ENCODE assay signal across 8 cellular contexts in genomic region chr9:101387871-101388506, GRCh38. TPM values are rescaled to one million over a fixed set of nuclear protein-coding genes. Genes with fewer than 3 reads are reported as not detected.
DNase-seq lines count a peak whose midpoint lies in the region; ATAC-seq, FAIRE-seq and TF ChIP-seq lines count a peak whose summit lies in the region.

No MANE protein-coding gene starts in this region.

- peak; percentile 65 for ATAC-seq in CD4-positive, alpha-beta T cell (ENCODE audit: poor library complexity)
- ATAC-seq in GM19035 (IDR thresholded peaks at IDR 0.05; ENCODE audit: unreplicated experiment) = peak; percentile 77

- no peak for DNase-seq in CD4-positive, alpha-beta T cell
- DNase-seq in Jurkat, Clone E6-1 (ENCODE audit: low read depth, low spot score) = peak; percentile 48
- DNase-seq in RCC 7860 (ENCODE audit: low spot score) = peak; percentile 28
- DNase-seq in endothelial cell (ENCODE audit: low spot score) = no peak
- no peak for DNase-seq in nephron progenitor cell
- DNase-seq in DMS79 treated with DMSO at 0.1 percent for 48 hours (lab: John Stamatoyannopoulos, UW) = no peak
- DNase-seq in NOMO-1 treated with dmso at 0.1 percent for 144 hours (lab: John Stamatoyannopoulos, UW; ENCODE audit: unreplicated experiment) = no peak

- H3K27me3 ChIP-seq in CD4-positive, alpha-beta T cell (ENCODE audit: control insufficient read depth, insufficient read depth, low read length) = no peaks in the 10 kb centered on the region

- POLR2A ChIA-PET in CD4-positive, alpha-beta T cell (lab: Charles Lee) = interaction anchor here (1.2 to 2.8 kb wide), 2 partner anchors 8 to 10 kb away, joined by 3 to 15 read pairs; partner anchors contain the start of genes MRPL50 and ZNF189

- H3K27ac ChIP-seq in CD4-positive, alpha-beta T cell (ENCODE audit: low read depth, low read length) = no peak overlapping the region

- peaks cover 57% of the 10 kb centered on the region for H3K36me3 Mint-ChIP-seq in CD4-positive, alpha-beta T cell (ENCODE audit: low read depth)
- H3K36me3 Mint-ChIP-seq in endothelial cell (ENCODE audit: low read depth, unreplicated experiment) (peaks cover 21% of the 10 kb centered on the region), nephron progenitor cell (ENCODE audit: low read depth) (peaks cover 88% of the 10 kb centered on the region)

- no peaks in the 10 kb centered on the region for H3K27me3 Mint-ChIP-seq in CD4-positive, alpha-beta T cell
- H3K27me3 Mint-ChIP-seq in endothelial cell (ENCODE audit: unreplicated experiment) (no peaks in the 10 kb centered on the region), nephron progenitor cell (ENCODE audit: low read depth, poor library complexity) (no peaks in the 10 kb centered on the region)

- intact Hi-C loops in CD4-positive, alpha-beta T cell (cut with DNase I, micrococcal nuclease) = no loop called here

- H3K4me3 Mint-ChIP-seq in CD4-positive, alpha-beta T cell = no peak overlapping the region
- H3K4me3 Mint-ChIP-seq in endothelial cell (ENCODE audit: unreplicated experiment) = no peak overlapping the region
- H3K4me3 Mint-ChIP-seq in nephron progenitor cell = no peak overlapping the region

- H3K27ac Mint-ChIP-seq in CD4-positive, alpha-beta T cell = peak overlapping the region; percentile 40
- H3K27ac Mint-ChIP-seq in endothelial cell (ENCODE audit: unreplicated experiment) = peak overlapping the region; percentile 50
- no peak overlapping the region for H3K27ac Mint-ChIP-seq in nephron progenitor cell

- peak; percentile 36 for FAIRE-seq in RCC 7860 (lab: Jason Lieb, UNC)

- peaks cover 32% of the 10 kb centered on the region for H3K4me1 Mint-ChIP-seq in CD4-positive, alpha-beta T cell (ENCODE audit: low read depth)
- H3K4me1 Mint-ChIP-seq in endothelial cell (ENCODE audit: unreplicated experiment) (peaks cover 3% of the 10 kb centered on the region), nephron progenitor cell (no peaks in the 10 kb centered on the region)

- peak; percentile 60 for TF ChIP-seq CTCF in CD4-positive, alpha-beta T cell (IDR thresholded peaks at IDR 0.05)
- TF ChIP-seq CTCF in endothelial cell (IDR thresholded peaks at IDR 0.05; ENCODE audit: unreplicated experiment) (peak; percentile 48), nephron progenitor cell (IDR thresholded peaks at IDR 0.05) (peak; percentile 29)

- H3K4me3 ChIP-seq in Jurkat, Clone E6-1 (ENCODE audit: low read length) = no peak overlapping the region

- H3K9me3 ChIP-seq in CD4-positive, alpha-beta T cell (ENCODE audit: control insufficient read depth, low read length) = peaks cover 14% of the 10 kb centered on the region

- CTCF ChIA-PET in CD4-positive, alpha-beta T cell (lab: Charles Lee) = interaction anchor here (1.2 to 3.3 kb wide), 3 partner anchors 11 to 145 kb away, joined by 3 to 14 read pairs (median 4); partner anchors contain the start of genes MRPL50, RNF20 and ZNF189

- H3K9me3 Mint-ChIP-seq in CD4-positive, alpha-beta T cell = peaks cover 4% of the 10 kb centered on the region
- H3K9me3 Mint-ChIP-seq in endothelial cell (ENCODE audit: unreplicated experiment) (peaks cover 8% of the 10 kb centered on the region), nephron progenitor cell (peaks cover 59% of the 10 kb centered on the region)

RNA-seq across cellular contexts. Expression of gene BAAT, which starts 3.2 kb away (rescaled TPM):
- total RNA-seq in CD4-positive, alpha-beta T cell = not detected
- polyA plus RNA-seq in Jurkat, Clone E6-1 (2012; ENCODE audit: insufficient read depth, insufficient read length) = not detected
- total RNA-seq in endothelial cell (ENCODE audit: unreplicated experiment) = not detected

RNA-seq across cellular contexts. Expression of gene MRPL50, which starts 10.4 kb away (rescaled TPM):
- total RNA-seq in CD4-positive, alpha-beta T cell = 1 to 10 TPM; 5.9 to 6.1 TPM
- 14.2 TPM for polyA plus RNA-seq in Jurkat, Clone E6-1 (2012; ENCODE audit: insufficient read depth, insufficient read length)
- 11.1 TPM for total RNA-seq in endothelial cell (ENCODE audit: unreplicated experiment)

RNA-seq across cellular contexts. Expression of gene ZNF189, which starts 10.7 kb away (rescaled TPM):
- 1 to 10 TPM; 5.0 to 5.3 TPM for total RNA-seq in CD4-positive, alpha-beta T cell
- polyA plus RNA-seq in Jurkat, Clone E6-1 (2012; ENCODE audit: insufficient read depth, insufficient read length) = 8.9 TPM
- 31.0 TPM for total RNA-seq in endothelial cell (ENCODE audit: unreplicated experiment)

RNA-seq across cellular contexts. Expression of gene ALDOB, which starts 47.6 kb away (rescaled TPM):
- total RNA-seq in CD4-positive, alpha-beta T cell = not detected
- polyA plus RNA-seq in Jurkat, Clone E6-1 (2012; ENCODE audit: insufficient read depth, insufficient read length) = not detected
- total RNA-seq in endothelial cell (ENCODE audit: unreplicated experiment) = 0.31 TPM

Comparison
In these comparisons a context has a peak if more than half of its experiments do, and no peak if none do; other contexts are left out.
1. DNase-seq: peak in Jurkat, Clone E6-1 (single experiment) and RCC 7860 (single experiment); none in CD4-positive, alpha-beta T cell (0 of 10), endothelial cell (single experiment), nephron progenitor cell (single experiment), DMS79 treated with DMSO at 0.1 percent for 48 hours (single experiment) and NOMO-1 treated with dmso at 0.1 percent for 144 hours (single experiment).
2. Peak in every context shown above with its lines, with median percentiles within 50 percentile points of each other: CTCF ChIP-seq.